Comparison of ENCODE assay signal across 15 cellular contexts in the genomic region with DNA sequence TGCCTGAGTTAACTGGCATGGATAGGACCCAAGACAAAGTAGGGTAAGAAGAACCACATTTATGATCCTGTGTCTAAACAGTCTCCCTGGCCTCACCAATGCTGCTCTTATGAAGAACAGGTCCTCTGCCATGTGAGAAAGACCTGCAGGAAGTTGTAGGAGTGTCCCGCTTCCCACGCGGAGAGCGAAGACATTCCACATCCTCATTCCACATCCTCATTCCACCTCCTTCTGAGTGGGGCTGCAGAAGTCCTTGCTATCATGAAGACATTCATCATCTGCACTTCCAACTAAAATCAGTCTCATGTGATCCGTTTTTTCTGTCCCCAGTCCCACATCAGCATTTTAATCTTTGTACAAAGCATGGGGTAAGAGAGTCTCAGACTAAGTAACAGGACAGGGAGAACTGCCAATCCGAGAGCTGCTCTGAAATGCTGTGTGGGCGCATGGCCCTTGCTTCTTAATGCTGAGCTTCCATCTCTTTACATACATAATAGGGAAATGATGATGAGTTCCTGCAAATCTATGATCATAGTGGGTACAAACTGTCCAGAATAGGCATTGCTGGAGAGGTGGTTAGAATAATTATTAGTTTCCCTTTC.
DNase-seq lines count a peak whose midpoint lies in the region; ATAC-seq and TF ChIP-seq lines count a peak whose summit lies in the region.
"Had no signal": no experiment of that assay in that cellular context is flagged by ENCODE, and none has a peak within 500 bp of the region (broad histone marks: within the 10 kb centered on the region; RNA-seq: fewer than 3 reads in every experiment).

No MANE protein-coding gene starts in this region.

- H3K36me3 ChIP-seq in lung (ENCODE audit: control insufficient read depth in 2 of 2, insufficient read depth in 2 of 2, low read length in 2 of 2) (peaks cover 0 to 3% of the 10 kb centered on the region in 2 donors), upper lobe of right lung (no peaks in the 10 kb centered on the region)

- H3K36me3 Mint-ChIP-seq in activated CD4-positive, alpha-beta T cell treated with anti-CD3 and anti-CD28 coated beads for 36 hours (ENCODE audit: low read depth), result peaks cover 27% of the 10 kb centered on the region

- no peaks in the 10 kb centered on the region for H3K4me1 Mint-ChIP-seq in activated CD4-positive, alpha-beta T cell treated with anti-CD3 and anti-CD28 coated beads for 36 hours

- DNase-seq in EH (ENCODE audit: low read depth) (peak; percentile 8), amniotic epithelial cell (ENCODE audit: low read depth) (peak; percentile 25), lung (ENCODE audit: low spot score) (no peak), upper lobe of right lung (peak; percentile 72)
- DNase-seq in effector CD8-positive, alpha-beta T cell (lab: John Stamatoyannopoulos, UW), result no peak
- no peak for DNase-seq in activated CD4-positive, alpha-beta T cell treated with anti-CD3 and anti-CD28 coated beads for 36 hours
- DNase-seq: ACHN; Calu3; CD4-positive, alpha-beta T cell; DMS79 treated with DMSO at 0.1 percent for 48 hours; GDM1 had no signal

- intact Hi-C loops in upper lobe of right lung (cut with DNase I), result no loop called here
- intact Hi-C loops in activated CD4-positive, alpha-beta T cell treated with anti-CD3 and anti-CD28 coated beads for 36 hours (cut with DNase I, micrococcal nuclease), result no loop called here

- no peak overlapping the region for H3K27ac Mint-ChIP-seq in activated CD4-positive, alpha-beta T cell treated with anti-CD3 and anti-CD28 coated beads for 36 hours
- H3K27ac Mint-ChIP-seq: CD4-positive, alpha-beta T cell had no signal

- POLR2A ChIA-PET in activated CD4-positive, alpha-beta T cell treated with anti-CD3 and anti-CD28 coated beads for 36 hours (lab: Charles Lee), result no interaction called here

- H3K4me3 Mint-ChIP-seq in activated CD4-positive, alpha-beta T cell treated with anti-CD3 and anti-CD28 coated beads for 36 hours, result no peak overlapping the region
- H3K4me3 Mint-ChIP-seq: CD4-positive, alpha-beta T cell had no signal

- H3K27ac ChIP-seq in lung (ENCODE audit: low read depth in 1 of 2, low read length in 1 of 2) (no peak overlapping the region), upper lobe of right lung (no peak overlapping the region)
- H3K27ac ChIP-seq: HL-60 had no signal

- CTCF ChIA-PET in activated CD4-positive, alpha-beta T cell treated with anti-CD3 and anti-CD28 coated beads for 36 hours (lab: Charles Lee), result interaction anchor here (1.5 kb wide), 1 partner anchor 30 kb away, joined by 5 read pairs; no protein-coding TSS in a partner anchor

- TF ChIP-seq CTCF in lung (IDR thresholded peaks at IDR 0.05; ENCODE audit: control extremely low read depth, extremely low read depth) (no peak), upper lobe of right lung (IDR thresholded peaks at IDR 0.05) (no peak)

- H3K4me1 ChIP-seq in lung (ENCODE audit: control insufficient read depth in 2 of 2, insufficient read depth in 2 of 2, low read length in 2 of 2) (peaks cover 0 to 2% of the 10 kb centered on the region in 2 donors), upper lobe of right lung (no peaks in the 10 kb centered on the region)

- H3K4me3 ChIP-seq in lung (no peak overlapping the region), upper lobe of right lung (no peak overlapping the region)
- H3K4me3 ChIP-seq: BLaER1 treated with 17β-estradiol and CSF1 and Interleukin-3, amounts not matched to agents 10 nM and 100 nM had no signal

- 80 to 91% methylated on average over 7 of the region's 7 CpGs for WGBS in lung, 2 donors

- H3K9me3 Mint-ChIP-seq in activated CD4-positive, alpha-beta T cell treated with anti-CD3 and anti-CD28 coated beads for 36 hours (ENCODE audit: low read depth), result peaks cover 7% of the 10 kb centered on the region

- H3K27me3 Mint-ChIP-seq in activated CD4-positive, alpha-beta T cell treated with anti-CD3 and anti-CD28 coated beads for 36 hours, result no peaks in the 10 kb centered on the region
- H3K27me3 Mint-ChIP-seq: CD4-positive, alpha-beta T cell had no signal

- ATAC-seq in lung (ENCODE audit: insufficient read depth, low FRiP score) (peak; percentile 58), upper lobe of right lung (peak; percentile 96), HG02938 (IDR thresholded peaks at IDR 0.05; ENCODE audit: unreplicated experiment) (no peak)
- no peak for ATAC-seq in activated CD4-positive, alpha-beta T cell treated with anti-CD3 and anti-CD28 coated beads for 36 hours
- ATAC-seq: HCT116 had no signal

- H3K27me3 ChIP-seq in lung (ENCODE audit: control insufficient read depth, insufficient read depth) (no peaks in the 10 kb centered on the region), upper lobe of right lung (no peaks in the 10 kb centered on the region)
- H3K27me3 ChIP-seq: BLaER1 treated with 17β-estradiol and CSF1 and Interleukin-3, amounts not matched to agents 10 nM and 100 nM had no signal

- H3K9me3 ChIP-seq in lung (ENCODE audit: control insufficient read depth in 2 of 2, insufficient read depth in 1 of 2, low read length in 1 of 2), result no peaks in the 10 kb centered on the region
- H3K9me3 ChIP-seq in upper lobe of right lung, result no peaks in the 10 kb centered on the region

Comparison
In these comparisons a context has a peak if more than half of its experiments do, and no peak if none do; other contexts are left out.
1. DNase-seq: peak in EH (single experiment), amniotic epithelial cell (single experiment) and upper lobe of right lung (single experiment); none in lung (single experiment), effector CD8-positive, alpha-beta T cell (single experiment) and activated CD4-positive, alpha-beta T cell treated with anti-CD3 and anti-CD28 coated beads for 36 hours (single experiment).
2. ATAC-seq: peak in lung (single experiment) and upper lobe of right lung (single experiment); none in HG02938 (single experiment) and activated CD4-positive, alpha-beta T cell treated with anti-CD3 and anti-CD28 coated beads for 36 hours (single experiment).